In the genomic region with DNA sequence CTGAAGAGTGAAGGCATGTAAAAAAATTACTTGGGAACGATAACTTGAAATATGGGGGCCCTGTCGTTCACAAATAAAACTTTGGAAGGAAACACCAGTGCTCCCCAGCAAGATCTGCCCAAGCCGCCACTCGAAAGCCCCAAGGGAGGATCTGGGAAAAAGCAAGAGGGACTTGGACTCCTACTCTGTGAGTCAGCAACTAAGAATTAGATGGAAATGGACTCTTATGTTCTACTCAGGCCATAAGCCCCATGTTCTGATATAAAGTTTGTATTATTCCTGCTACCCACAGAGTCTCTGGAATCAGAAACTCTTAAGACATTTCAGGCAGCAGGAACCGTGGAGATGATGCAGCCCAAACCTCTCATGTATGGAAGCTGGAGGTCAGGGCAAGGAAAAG, we compare ENCODE assay signal across 16 cellular contexts.
DNase-seq lines count a peak whose midpoint lies in the region; ATAC-seq, FAIRE-seq and TF ChIP-seq lines count a peak whose summit lies in the region.
"Had no signal": no experiment of that assay in that cellular context is flagged by ENCODE, and none has a peak within 500 bp of the region (broad histone marks: within the 10 kb centered on the region; RNA-seq: fewer than 3 reads in every experiment).

No MANE protein-coding gene starts in this region.

- H3K79me2 ChIP-seq in keratinocyte (ENCODE audit: control insufficient read depth, insufficient read depth, low read length), result no peaks in the 10 kb centered on the region

- H3K27me3 ChIP-seq in keratinocyte (ENCODE audit: control insufficient read depth, extremely low read depth, insufficient read depth, low read length) (no peaks in the 10 kb centered on the region), suprapubic skin (no peaks in the 10 kb centered on the region), spleen (replicated peaks in 1 of 7) (no peaks in the 10 kb centered on the region)

- no peak overlapping the region for H3K4me3 Mint-ChIP-seq in HFFc6
- H3K4me3 Mint-ChIP-seq in activated T-cell treated with anti-CD3 and anti-CD28 coated beads, Interleukin-2, amount 50 U/mL, for 72 hours, result no peak overlapping the region
- H3K4me3 Mint-ChIP-seq: mesothelial cell of epicardium had no signal

- H3K9me3 Mint-ChIP-seq in HFFc6, result no peaks in the 10 kb centered on the region
- H3K9me3 Mint-ChIP-seq in activated T-cell treated with anti-CD3 and anti-CD28 coated beads, Interleukin-2, amount 50 U/mL, for 72 hours, result no peaks in the 10 kb centered on the region
- H3K9me3 Mint-ChIP-seq: activated T-helper 2 cell treated with anti-CD3 and anti-CD28 coated beads, Interferon-gamma antibody, Interleukin-2, Interleukin-4, amounts not matched to agents 10 μg/mL and 5 μg/mL and 100 μg/mL, durations not matched to agents 14 hours and 24 hours and 36 hours; mesothelial cell of epicardium had no signal

- DNase-seq in HFFc6, result no peak
- peak; percentile 64 for DNase-seq in choroid plexus epithelial cell (ENCODE audit: low read depth)
- no peak for DNase-seq in keratinocyte (ENCODE audit: low read depth, low spot score)
- no peak for DNase-seq in suprapubic skin (ENCODE audit: low spot score in 2 of 2)
- no peak for DNase-seq in spleen
- DNase-seq in stimulated activated CD8-positive, alpha-beta memory T cell treated with anti-CD3 and anti-CD28 coated beads, Interleukin-4, amount 100 ng/mL, for 48 hours, result no peak
- DNase-seq in activated T-cell treated with anti-CD3 and anti-CD28 coated beads, Interleukin-2, amount 50 U/mL, for 72 hours, result no peak
- DNase-seq: head of caudate nucleus, NCI-H526 had no signal

- dilution Hi-C loops in keratinocyte (cut with MboI; ENCODE audit: extremely low pct_ligation_motif_present, low sequenced_read_pairs), result no loop called here

- intact Hi-C loops in spleen (cut with DNase I; ENCODE audit: low total_unique reads), result no loop called here

- ATAC-seq in esophagus mucosa, result no peak
- ATAC-seq in activated T-cell treated with anti-CD3 and anti-CD28 coated beads, Interleukin-2, amount 50 U/mL, for 72 hours (replicated peaks in 1 of 2), result no peak
- ATAC-seq: activated CD4-positive, CD25-positive, alpha-beta regulatory T cell treated with anti-CD3 and anti-CD28 coated beads, Interleukin-2, amount 50 U/mL, for 24 hours; GM12878 had no signal

- H3K9ac ChIP-seq in keratinocyte (ENCODE audit: control insufficient read depth, extremely low read depth, insufficient read depth, low read length), result no peak overlapping the region

- H2AFZ ChIP-seq in keratinocyte (ENCODE audit: control insufficient read depth, low read length), result no peak overlapping the region

- peak; percentile 67 for FAIRE-seq in keratinocyte (lab: Jason Lieb, UNC)
- FAIRE-seq: D721Med, GM12878 had no signal

- H3K36me3 Mint-ChIP-seq in HFFc6 (ENCODE audit: low read depth), result peaks cover 37% of the 10 kb centered on the region
- H3K36me3 Mint-ChIP-seq in activated T-cell treated with anti-CD3 and anti-CD28 coated beads, Interleukin-2, amount 50 U/mL, for 72 hours (ENCODE audit: insufficient read depth in 2 of 2), result no peaks in the 10 kb centered on the region

- H3K4me1 ChIP-seq in keratinocyte (ENCODE audit: control insufficient read depth, extremely low read depth, insufficient read depth, low read length) (peaks cover 20% of the 10 kb centered on the region), suprapubic skin (peaks cover 75% of the 10 kb centered on the region), spleen (peaks cover 0 to 4% (median 0%) of the 10 kb centered on the region in 6 donors)

- H3K9me3 ChIP-seq in keratinocyte (ENCODE audit: control insufficient read depth, low read depth, low read length) (no peaks in the 10 kb centered on the region), suprapubic skin (no peaks in the 10 kb centered on the region), spleen (no peaks in the 10 kb centered on the region)
- H3K9me3 ChIP-seq: prostate gland had no signal

- peaks cover 10 to 17% of the 10 kb centered on the region in 2 experiments for H3K36me3 ChIP-seq in keratinocyte (ENCODE audit: control insufficient read depth in 2 of 2, extremely low read depth in 1 of 2, insufficient read depth in 2 of 2, low read length in 2 of 2)
- peaks cover 10% of the 10 kb centered on the region for H3K36me3 ChIP-seq in suprapubic skin
- H3K36me3 ChIP-seq in spleen, result peaks cover 0 to 16% (median 2%) of the 10 kb centered on the region in 6 donors
- H3K36me3 ChIP-seq: prostate gland had no signal

- H3K4me2 ChIP-seq in keratinocyte (ENCODE audit: control insufficient read depth, extremely low read depth, insufficient read depth, low read depth, low read length), result no peak overlapping the region

- H4K20me1 ChIP-seq in keratinocyte (ENCODE audit: control insufficient read depth, extremely low read depth, insufficient read depth, low read length), result no peaks in the 10 kb centered on the region

- H3K9me1 ChIP-seq in keratinocyte (ENCODE audit: control insufficient read depth, extremely low read depth, insufficient read depth, low read length), result no peaks in the 10 kb centered on the region

- 46% methylated on average over 5 of the region's 5 CpGs for WGBS in suprapubic skin
- WGBS in spleen, 5 donors, result 66 to 89% (median 82%) methylated on average over 5 of the region's 5 CpGs

- no peak for TF ChIP-seq POLR2A in suprapubic skin (IDR thresholded peaks at IDR 0.05)
- no peak for TF ChIP-seq POLR2A in spleen (IDR thresholded peaks at IDR 0.05)

- H3K4me3 ChIP-seq in choroid plexus epithelial cell (ENCODE audit: low read depth, low read length), result no peak overlapping the region
- H3K4me3 ChIP-seq in keratinocyte (ENCODE audit: control insufficient read depth in 2 of 3, extremely low read depth in 1 of 3, insufficient read depth in 2 of 3, low read depth in 1 of 3, low read length in 3 of 3), result no peak overlapping the region
- H3K4me3 ChIP-seq in suprapubic skin, result no peak overlapping the region
- no peak overlapping the region for H3K4me3 ChIP-seq in spleen
- H3K4me3 ChIP-seq: GM12878, prostate gland had no signal

- peaks cover 3% of the 10 kb centered on the region for H3K27me3 Mint-ChIP-seq in HFFc6 (ENCODE audit: insufficient read depth)
- peaks cover 8% of the 10 kb centered on the region for H3K27me3 Mint-ChIP-seq in activated T-cell treated with anti-CD3 and anti-CD28 coated beads, Interleukin-2, amount 50 U/mL, for 72 hours (ENCODE audit: low read depth)

- peak overlapping the region; percentile 81; the same call in 1 of the 2 replicates for H3K27ac Mint-ChIP-seq in HFFc6
- H3K27ac Mint-ChIP-seq in activated T-cell treated with anti-CD3 and anti-CD28 coated beads, Interleukin-2, amount 50 U/mL, for 72 hours, result no peak overlapping the region
- H3K27ac Mint-ChIP-seq: activated T-helper 2 cell treated with anti-CD3 and anti-CD28 coated beads, Interferon-gamma antibody, Interleukin-2, Interleukin-4, amounts not matched to agents 10 μg/mL and 5 μg/mL and 100 μg/mL, durations not matched to agents 14 hours and 24 hours and 36 hours had no signal

- H3K27ac ChIP-seq in keratinocyte (ENCODE audit: control insufficient read depth, insufficient read depth, low read length) (no peak overlapping the region), suprapubic skin (peak overlapping the region; percentile 74), spleen (peak overlapping the region in 2 of 8 donors; percentile 9 to 31)
- H3K27ac ChIP-seq: prostate gland had no signal

- TF ChIP-seq CTCF in HFFc6 (IDR thresholded peaks at IDR 0.05), result no peak
- no peak for TF ChIP-seq CTCF in choroid plexus epithelial cell (conservative IDR thresholded peaks at IDR 0.05; ENCODE audit: low read depth, low read length)
- no peak for TF ChIP-seq CTCF in keratinocyte (optimal IDR thresholded peaks at IDR 0.05 in 1 of 3, IDR thresholded peaks at IDR 0.05 in 1 of 3, conservative IDR thresholded peaks at IDR 0.05 in 1 of 3; ENCODE audit: extremely low read depth in 1 of 3, insufficient read depth in 2 of 3, low read length in 3 of 3)
- no peak for TF ChIP-seq CTCF in suprapubic skin (IDR thresholded peaks at IDR 0.05)
- TF ChIP-seq CTCF in spleen (IDR thresholded peaks at IDR 0.05 in 8 of 11, conservative IDR thresholded peaks at IDR 0.05 in 3 of 11), result no peak

- peaks cover 47% of the 10 kb centered on the region for H3K4me1 Mint-ChIP-seq in HFFc6 (ENCODE audit: low read depth)
- no peaks in the 10 kb centered on the region for H3K4me1 Mint-ChIP-seq in activated T-cell treated with anti-CD3 and anti-CD28 coated beads, Interleukin-2, amount 50 U/mL, for 72 hours (ENCODE audit: low read depth)

- no peak for TF ChIP-seq EP300 in suprapubic skin (IDR thresholded peaks at IDR 0.05)
